In genomic region chr20:48923149-48923718, GRCh38 we compare ENCODE assay signal across 8 cellular contexts. TPM values are rescaled to one million over a fixed set of nuclear protein-coding genes. Genes with fewer than 3 reads are reported as not detected.
A peak's percentile ranks its signal among the peaks of the same experiment; 100 is the strongest.
DNase-seq lines count a peak whose midpoint lies in the region; ATAC-seq and TF ChIP-seq lines count a peak whose summit lies in the region.

No MANE protein-coding gene starts in this region.

- no peak for TF ChIP-seq POLR2A in ovary (IDR thresholded peaks at IDR 0.05)

- intact Hi-C loops in ovary (cut with DNase I): no loop called here

- TF ChIP-seq EP300 in ovary (IDR thresholded peaks at IDR 0.05): no peak

- POLR2A ChIA-PET in activated CD4-positive, alpha-beta T cell treated with anti-CD3 and anti-CD28 coated beads, Interleukin-2, amount 10 ng/mL, durations not matched to agents 7 days and 5 days (lab: Charles Lee): no interaction called here
- POLR2A ChIA-PET in activated CD4-positive, alpha-beta memory T cell treated with anti-CD3 and anti-CD28 coated beads, Interleukin-2, amount 10 ng/mL, durations not matched to agents 7 days and 5 days (lab: Charles Lee): interaction anchor here (1.1 to 2.7 kb wide), 2 partner anchors 15 to 240 kb away, joined by 3 to 11 read pairs; no protein-coding TSS in a partner anchor

- WGBS in ovary, 3 donors: 6 to 34% (median 7%) methylated on average over 4 of the region's 4 CpGs

- CTCF ChIA-PET in activated CD4-positive, alpha-beta T cell treated with anti-CD3 and anti-CD28 coated beads, Interleukin-2, amount 10 ng/mL, durations not matched to agents 7 days and 5 days (lab: Charles Lee): interaction anchor here (1.2 kb wide), 1 partner anchor 72 kb away, joined by 3 read pairs; no protein-coding TSS in a partner anchor
- CTCF ChIA-PET in activated CD4-positive, alpha-beta memory T cell treated with anti-CD3 and anti-CD28 coated beads, Interleukin-2, amount 10 ng/mL, durations not matched to agents 7 days and 5 days (lab: Charles Lee): interaction anchor here (0.5 to 1.3 kb wide), 2 partner anchors 293 to 303 kb away, joined by 5 to 6 read pairs; no protein-coding TSS in a partner anchor

- H3K4me1 ChIP-seq in right atrium auricular region: peaks cover 0 to 38% of the 10 kb centered on the region in 2 donors
- peaks cover 3% of the 10 kb centered on the region for H3K4me1 ChIP-seq in ovary (ENCODE audit: insufficient read depth)

- H3K27me3 ChIP-seq in right atrium auricular region: no peaks in the 10 kb centered on the region
- no peaks in the 10 kb centered on the region for H3K27me3 ChIP-seq in ovary

- H3K36me3 ChIP-seq in right atrium auricular region (no peaks in the 10 kb centered on the region), ovary (no peaks in the 10 kb centered on the region)

- peaks cover 48% of the 10 kb centered on the region for H3K4me1 Mint-ChIP-seq in activated CD4-positive, alpha-beta T cell treated with anti-CD3 and anti-CD28 coated beads, Interleukin-2, amount 10 ng/mL, durations not matched to agents 7 days and 5 days
- peaks cover 44% of the 10 kb centered on the region for H3K4me1 Mint-ChIP-seq in activated CD4-positive, alpha-beta memory T cell treated with anti-CD3 and anti-CD28 coated beads, Interleukin-2, amount 10 ng/mL, durations not matched to agents 7 days and 5 days
- H3K4me1 Mint-ChIP-seq in stimulated activated naive B cell treated with anti-CD40 and anti-IgM and Interleukin-4, amounts not matched to agents 10 μg/mL and 1 μg/mL and 100 μg/mL, for 72 hours: peaks cover 45 to 70% of the 10 kb centered on the region in 2 donors

- peaks cover 8% of the 10 kb centered on the region for H3K36me3 Mint-ChIP-seq in activated CD4-positive, alpha-beta T cell treated with anti-CD3 and anti-CD28 coated beads, Interleukin-2, amount 10 ng/mL, durations not matched to agents 7 days and 5 days (ENCODE audit: low read depth)
- H3K36me3 Mint-ChIP-seq in activated CD4-positive, alpha-beta memory T cell treated with anti-CD3 and anti-CD28 coated beads, Interleukin-2, amount 10 ng/mL, durations not matched to agents 7 days and 5 days (ENCODE audit: low read depth): no peaks in the 10 kb centered on the region
- H3K36me3 Mint-ChIP-seq in stimulated activated naive B cell treated with anti-CD40 and anti-IgM and Interleukin-4, amounts not matched to agents 10 μg/mL and 1 μg/mL and 100 μg/mL, for 72 hours: peaks cover 7 to 17% of the 10 kb centered on the region in 2 donors

- ATAC-seq in stimulated activated naive B cell treated with anti-CD40 and anti-IgM and Interleukin-4, amounts not matched to agents 10 μg/mL and 1 μg/mL and 100 μg/mL, for 72 hours (replicated peaks): no peak
- no peak for ATAC-seq in HG03521 (IDR thresholded peaks at IDR 0.05; ENCODE audit: unreplicated experiment)

- no peak for TF ChIP-seq CTCF in right atrium auricular region (IDR thresholded peaks at IDR 0.05)
- no peak for TF ChIP-seq CTCF in ovary (IDR thresholded peaks at IDR 0.05)

- H3K27ac ChIP-seq in right atrium auricular region (peak overlapping the region; percentile 94 to 96), ovary (no peak overlapping the region)

- peak overlapping the region; percentile 28 for H3K4me3 Mint-ChIP-seq in activated CD4-positive, alpha-beta T cell treated with anti-CD3 and anti-CD28 coated beads, Interleukin-2, amount 10 ng/mL, durations not matched to agents 7 days and 5 days
- peak overlapping the region; percentile 8 for H3K4me3 Mint-ChIP-seq in activated CD4-positive, alpha-beta memory T cell treated with anti-CD3 and anti-CD28 coated beads, Interleukin-2, amount 10 ng/mL, durations not matched to agents 7 days and 5 days
- peak overlapping the region; percentile 64 to 97 for H3K4me3 Mint-ChIP-seq in stimulated activated naive B cell treated with anti-CD40 and anti-IgM and Interleukin-4, amounts not matched to agents 10 μg/mL and 1 μg/mL and 100 μg/mL, for 72 hours

- no peaks in the 10 kb centered on the region for H3K27me3 Mint-ChIP-seq in activated CD4-positive, alpha-beta T cell treated with anti-CD3 and anti-CD28 coated beads, Interleukin-2, amount 10 ng/mL, durations not matched to agents 7 days and 5 days
- no peaks in the 10 kb centered on the region for H3K27me3 Mint-ChIP-seq in activated CD4-positive, alpha-beta memory T cell treated with anti-CD3 and anti-CD28 coated beads, Interleukin-2, amount 10 ng/mL, durations not matched to agents 7 days and 5 days
- no peaks in the 10 kb centered on the region for H3K27me3 Mint-ChIP-seq in stimulated activated naive B cell treated with anti-CD40 and anti-IgM and Interleukin-4, amounts not matched to agents 10 μg/mL and 1 μg/mL and 100 μg/mL, for 72 hours

- no peak for DNase-seq in activated CD4-positive, alpha-beta T cell treated with anti-CD3 and anti-CD28 coated beads, Interleukin-2, amount 10 ng/mL, durations not matched to agents 7 days and 5 days
- no peak for DNase-seq in activated CD4-positive, alpha-beta T cell treated with anti-CD3 and anti-CD28 coated beads, Interleukin-2, amount 50 U/mL, for 48 hours
- no peak for DNase-seq in activated CD4-positive, alpha-beta memory T cell treated with anti-CD3 and anti-CD28 coated beads, Interleukin-2, amount 10 ng/mL, durations not matched to agents 7 days and 5 days
- DNase-seq in right atrium auricular region (ENCODE audit: low spot score): no peak
- DNase-seq in stimulated activated naive B cell treated with anti-CD40 and anti-IgM and Interleukin-4, amounts not matched to agents 10 μg/mL and 1 μg/mL and 100 μg/mL, for 72 hours: no peak
- no peak for DNase-seq in ovary
- DNase-seq in GDM1 (lab: John Stamatoyannopoulos, UW): no peak

- H3K9me3 ChIP-seq in right atrium auricular region (no peaks in the 10 kb centered on the region), ovary (no peaks in the 10 kb centered on the region)

- H3K4me3 ChIP-seq in right atrium auricular region (peak overlapping the region; percentile 10 to 94), ovary (no peak overlapping the region)

- no peak overlapping the region for H3K27ac Mint-ChIP-seq in activated CD4-positive, alpha-beta T cell treated with anti-CD3 and anti-CD28 coated beads, Interleukin-2, amount 10 ng/mL, durations not matched to agents 7 days and 5 days
- H3K27ac Mint-ChIP-seq in activated CD4-positive, alpha-beta memory T cell treated with anti-CD3 and anti-CD28 coated beads, Interleukin-2, amount 10 ng/mL, durations not matched to agents 7 days and 5 days: no peak overlapping the region
- H3K27ac Mint-ChIP-seq in stimulated activated naive B cell treated with anti-CD40 and anti-IgM and Interleukin-4, amounts not matched to agents 10 μg/mL and 1 μg/mL and 100 μg/mL, for 72 hours: peak overlapping the region; percentile 99

- peaks cover 2% of the 10 kb centered on the region for H3K9me3 Mint-ChIP-seq in activated CD4-positive, alpha-beta T cell treated with anti-CD3 and anti-CD28 coated beads, Interleukin-2, amount 10 ng/mL, durations not matched to agents 7 days and 5 days
- H3K9me3 Mint-ChIP-seq in activated CD4-positive, alpha-beta memory T cell treated with anti-CD3 and anti-CD28 coated beads, Interleukin-2, amount 10 ng/mL, durations not matched to agents 7 days and 5 days: peaks cover 2% of the 10 kb centered on the region
- no peaks in the 10 kb centered on the region for H3K9me3 Mint-ChIP-seq in stimulated activated naive B cell treated with anti-CD40 and anti-IgM and Interleukin-4, amounts not matched to agents 10 μg/mL and 1 μg/mL and 100 μg/mL, for 72 hours

RNA-seq across cellular contexts. Expression of gene ARFGEF2, which starts 1.7 kb away (rescaled TPM):
- 10 to 100 TPM; 20.0 to 22.0 TPM for total RNA-seq in activated CD4-positive, alpha-beta T cell treated with anti-CD3 and anti-CD28 coated beads, Interleukin-2, amount 10 ng/mL, durations not matched to agents 7 days and 5 days
- 10 to 100 TPM; 18.1 to 20.7 TPM for total RNA-seq in activated CD4-positive, alpha-beta memory T cell treated with anti-CD3 and anti-CD28 coated beads, Interleukin-2, amount 10 ng/mL, durations not matched to agents 7 days and 5 days
- 10 to 100 TPM; 31.5 to 46.5 TPM for total RNA-seq in right atrium auricular region
- 10 to 100 TPM; 16.3 to 23.9 (median 19.3) TPM for total RNA-seq in ovary
- polyA plus RNA-seq in ovary: 10 to 100 TPM in 1 of 2 donors, 1 to 10 TPM in 1; 9.1 to 12.4 TPM

Comparison
In these comparisons a context has a peak if more than half of its experiments do, and no peak if none do; other contexts are left out.
1. H3K4me3 Mint-ChIP-seq: peak in every context shown above with its lines; median percentile 80 in stimulated activated naive B cell treated with anti-CD40 and anti-IgM and Interleukin-4, amounts not matched to agents 10 μg/mL and 1 μg/mL and 100 μg/mL, for 72 hours; 28 in activated CD4-positive, alpha-beta T cell treated with anti-CD3 and anti-CD28 coated beads, Interleukin-2, amount 10 ng/mL, durations not matched to agents 7 days and 5 days; 8 in activated CD4-positive, alpha-beta memory T cell treated with anti-CD3 and anti-CD28 coated beads, Interleukin-2, amount 10 ng/mL, durations not matched to agents 7 days and 5 days.
2. H3K27ac ChIP-seq: peak in right atrium auricular region (2 of 2); none in ovary (0 of 2).